13 cellular contexts compared by ENCODE assay signal in genomic region chr15:38672814-38673292, GRCh38.
DNase-seq lines count a peak whose midpoint lies in the region; ATAC-seq and TF ChIP-seq lines count a peak whose summit lies in the region.
"Had no signal": no experiment of that assay in that cellular context is flagged by ENCODE, and none has a peak within 500 bp of the region (broad histone marks: within the 10 kb centered on the region; RNA-seq: fewer than 3 reads in every experiment).

No MANE protein-coding gene starts in this region.

- H3K79me2 ChIP-seq in GM23338 (replicated peaks; ENCODE audit: insufficient read depth) = no peaks in the 10 kb centered on the region

- H3K4me1 ChIP-seq in GM23338 (ENCODE audit: insufficient read depth) (0 out of 2 replicates have a peak, but pooled peaks cover 6% of the 10 kb centered on the region), left lung (no peaks in the 10 kb centered on the region)
- H3K4me1 ChIP-seq: testis had no signal

- H3F3A ChIP-seq in GM23338 (replicated peaks; ENCODE audit: low read depth) = no peaks in the 10 kb centered on the region

- intact Hi-C loops in left lung (cut with DNase I) = no loop called here

- H3K27ac Mint-ChIP-seq in activated CD8-positive, alpha-beta memory T cell treated with anti-CD3 and anti-CD28 coated beads, Interleukin-2, amount 10 ng/mL, durations not matched to agents 7 days and 5 days = peak overlapping the region; percentile 98
- no peak overlapping the region for H3K27ac Mint-ChIP-seq in GM23338

- H3K36me3 Mint-ChIP-seq in activated CD8-positive, alpha-beta memory T cell treated with anti-CD3 and anti-CD28 coated beads, Interleukin-2, amount 10 ng/mL, durations not matched to agents 7 days and 5 days = peaks cover 8% of the 10 kb centered on the region
- H3K36me3 Mint-ChIP-seq in GM23338 (ENCODE audit: low read depth) = no peaks in the 10 kb centered on the region

- H3K9me2 ChIP-seq in GM23338 (ENCODE audit: insufficient read depth) = peaks cover 7% of the 10 kb centered on the region; the same call in 1 of the 2 replicates

- H3K4me1 Mint-ChIP-seq in activated CD8-positive, alpha-beta memory T cell treated with anti-CD3 and anti-CD28 coated beads, Interleukin-2, amount 10 ng/mL, durations not matched to agents 7 days and 5 days = peaks cover 76% of the 10 kb centered on the region
- peaks cover 6% of the 10 kb centered on the region for H3K4me1 Mint-ChIP-seq in GM23338

- peak overlapping the region; percentile 69 for H2AFZ ChIP-seq in GM23338

- H3K4me2 ChIP-seq in GM23338 = no peak overlapping the region

- peak overlapping the region; percentile 51 for H3K4me3 Mint-ChIP-seq in activated CD8-positive, alpha-beta memory T cell treated with anti-CD3 and anti-CD28 coated beads, Interleukin-2, amount 10 ng/mL, durations not matched to agents 7 days and 5 days
- H3K4me3 Mint-ChIP-seq in GM23338 = no peak overlapping the region

- H3K27me3 ChIP-seq in GM23338 (ENCODE audit: insufficient read depth) = no peaks in the 10 kb centered on the region
- no peaks in the 10 kb centered on the region for H3K27me3 ChIP-seq in left lung
- H3K27me3 ChIP-seq: cardiac muscle cell, testis had no signal

- DNase-seq in activated CD8-positive, alpha-beta memory T cell treated with anti-CD3 and anti-CD28 coated beads, Interleukin-2, amount 10 ng/mL, durations not matched to agents 7 days and 5 days = no peak
- DNase-seq in activated CD8-positive, alpha-beta memory T cell treated with anti-CD3 and anti-CD28 coated beads, Interleukin-2, amount 50 U/mL, for 48 hours = no peak
- no peak for DNase-seq in GM23338 (ENCODE audit: low spot score)
- peak; percentile 55 for DNase-seq in NCI-H69 (lab: John Stamatoyannopoulos, UW)
- peak; percentile 51 for DNase-seq in stimulated activated CD8-positive, alpha-beta memory T cell treated with anti-CD3 and anti-CD28 coated beads, Interleukin-4, amount 100 ng/mL, for 48 hours
- DNase-seq in coronary artery (ENCODE audit: low spot score) = no peak
- no peak for DNase-seq in GDM1 (lab: John Stamatoyannopoulos, UW)
- DNase-seq in left lung = no peak
- DNase-seq: activated CD4-positive, alpha-beta T cell treated with anti-CD3 and anti-CD28 coated beads, Interleukin-2, amount 50 U/mL, for 1 hour; NCI-H1092; testis had no signal

- no peak for ATAC-seq in activated CD8-positive, alpha-beta memory T cell treated with anti-CD3 and anti-CD28 coated beads, Interleukin-2, amount 10 ng/mL, durations not matched to agents 7 days and 5 days
- ATAC-seq in GM23338 (no peak), left lung (no peak)

- no peaks in the 10 kb centered on the region for H3K27me3 Mint-ChIP-seq in activated CD8-positive, alpha-beta memory T cell treated with anti-CD3 and anti-CD28 coated beads, Interleukin-2, amount 10 ng/mL, durations not matched to agents 7 days and 5 days
- no peaks in the 10 kb centered on the region for H3K27me3 Mint-ChIP-seq in GM23338 (ENCODE audit: insufficient read depth, low read depth, poor library complexity)

- H3K4me3 ChIP-seq in GM23338 = no peak overlapping the region
- H3K4me3 ChIP-seq in coronary artery = no peak overlapping the region
- no peak overlapping the region for H3K4me3 ChIP-seq in left lung
- H3K4me3 ChIP-seq: cardiac muscle cell, testis had no signal

- no peaks in the 10 kb centered on the region for H3K9me3 ChIP-seq in left lung
- H3K9me3 ChIP-seq: testis had no signal

- H4K20me1 ChIP-seq in GM23338 (replicated peaks; ENCODE audit: insufficient read depth) = no peaks in the 10 kb centered on the region

- H3K36me3 ChIP-seq in GM23338 (ENCODE audit: insufficient read depth) (no peaks in the 10 kb centered on the region), left lung (no peaks in the 10 kb centered on the region)
- H3K36me3 ChIP-seq: cardiac muscle cell had no signal

- CTCF ChIA-PET in activated CD8-positive, alpha-beta memory T cell treated with anti-CD3 and anti-CD28 coated beads, Interleukin-2, amount 10 ng/mL, durations not matched to agents 7 days and 5 days (lab: Charles Lee) = interaction anchor here (1.0 to 12.2 kb wide), 6 partner anchors 11 to 111 kb away, joined by 3 to 178 read pairs (median 80); partner anchors contain the start of gene RASGRP1

- H3K27ac ChIP-seq in GM23338 (ENCODE audit: low read depth) = no peak overlapping the region
- no peak overlapping the region for H3K27ac ChIP-seq in coronary artery
- H3K27ac ChIP-seq in left lung = no peak overlapping the region
- H3K27ac ChIP-seq: cardiac muscle cell, RWPE1, testis had no signal

- H3K9me3 Mint-ChIP-seq in activated CD8-positive, alpha-beta memory T cell treated with anti-CD3 and anti-CD28 coated beads, Interleukin-2, amount 10 ng/mL, durations not matched to agents 7 days and 5 days (ENCODE audit: low read depth) = no peaks in the 10 kb centered on the region
- no peaks in the 10 kb centered on the region for H3K9me3 Mint-ChIP-seq in GM23338

- TF ChIP-seq CTCF in GM23338 (conservative IDR thresholded peaks at IDR 0.05; ENCODE audit: low read depth in 2 of 2) (no peak), coronary artery (IDR thresholded peaks at IDR 0.05) (no peak), left lung (IDR thresholded peaks at IDR 0.05) (no peak)

TF ChIP-seq in GM23338, 12 proteins besides CTCF, POLR2A, EP300 and RAD21 (continues in another document):
- no peak for TF ChIP-seq ETS1 (IDR thresholded peaks at IDR 0.05)
- no peak for TF ChIP-seq STAT1 (IDR thresholded peaks at IDR 0.05; ENCODE audit: unreplicated experiment)
- TF ChIP-seq EZH2 (IDR thresholded peaks at IDR 0.05; ENCODE audit: low read depth, unreplicated experiment) = no peak
- no peak for TF ChIP-seq POLR2AphosphoS5 (IDR thresholded peaks at IDR 0.05; ENCODE audit: low read depth)
- TF ChIP-seq ZNF114 (CRISPR knock-in tag; IDR thresholded peaks at IDR 0.05) = no peak
- no peak for TF ChIP-seq EZH2phosphoT487 (IDR thresholded peaks at IDR 0.05; ENCODE audit: unreplicated experiment)

Comparison
In these comparisons a context has a peak if more than half of its experiments do, and no peak if none do; other contexts are left out.
1. DNase-seq: peak in NCI-H69 (single experiment) and stimulated activated CD8-positive, alpha-beta memory T cell treated with anti-CD3 and anti-CD28 coated beads, Interleukin-4, amount 100 ng/mL, for 48 hours (single experiment); none in activated CD8-positive, alpha-beta memory T cell treated with anti-CD3 and anti-CD28 coated beads, Interleukin-2, amount 10 ng/mL, durations not matched to agents 7 days and 5 days (single experiment), activated CD8-positive, alpha-beta memory T cell treated with anti-CD3 and anti-CD28 coated beads, Interleukin-2, amount 50 U/mL, for 48 hours (single experiment), GM23338 (single experiment), coronary artery (single experiment), GDM1 (single experiment) and left lung (0 of 2).